ENCODE assay signal across 17 cellular contexts in the genomic region with DNA sequence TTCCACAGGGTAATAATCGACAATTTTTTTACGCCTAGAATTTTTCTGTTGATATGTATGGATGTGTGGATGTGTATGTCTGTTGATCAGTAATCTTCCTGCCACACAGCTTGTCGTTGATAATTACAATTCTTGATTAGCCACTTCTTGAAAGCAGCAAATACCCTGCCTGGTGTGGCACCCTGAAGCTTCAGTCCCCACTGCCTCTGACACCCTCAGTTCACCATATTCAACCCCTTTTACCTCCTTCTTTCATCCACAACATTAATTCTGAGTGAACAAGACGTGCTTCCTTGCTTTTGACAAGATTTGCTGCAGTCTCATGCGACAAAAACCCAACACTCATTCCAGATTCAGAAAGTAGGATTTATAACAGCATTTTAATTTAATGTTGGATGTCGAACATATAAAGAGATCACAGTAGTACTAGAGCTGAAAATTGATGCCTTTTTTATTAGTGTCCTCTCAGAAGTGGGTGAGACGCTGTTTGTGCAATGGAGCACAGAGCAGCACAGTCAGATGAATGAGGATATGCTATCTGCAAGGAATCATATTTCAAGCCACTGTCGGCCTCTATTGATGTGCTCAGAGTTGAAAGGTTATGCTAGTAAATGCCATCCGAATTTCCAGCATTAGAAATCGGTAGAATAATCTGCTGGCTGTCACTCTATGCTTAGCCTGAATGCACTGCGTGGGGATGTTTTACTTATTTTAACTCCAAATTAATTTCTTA.
A peak's percentile ranks its signal among the peaks of the same experiment; 100 is the strongest.
DNase-seq lines count a peak whose midpoint lies in the region; ATAC-seq and TF ChIP-seq lines count a peak whose summit lies in the region.
"Had no signal": no experiment of that assay in that cellular context is flagged by ENCODE, and none has a peak within 500 bp of the region (broad histone marks: within the 10 kb centered on the region; RNA-seq: fewer than 3 reads in every experiment).

No MANE protein-coding gene starts in this region.

- TF ChIP-seq CTCF in A673 (conservative IDR thresholded peaks at IDR 0.05; ENCODE audit: low read depth, low read length), result no peak

- DNase-seq in A673 (ENCODE audit: low spot score), result peak; percentile 47
- DNase-seq in NCI-H1092 treated with DMSO at 0.1 percent for 48 hours (lab: John Stamatoyannopoulos, UW), result peak; percentile 65
- peak; percentile 6 to 54 for DNase-seq in SHP77 (lab: John Stamatoyannopoulos, UW)
- peak; percentile 76 for DNase-seq in iris pigment epithelial cell (ENCODE audit: low read depth)
- DNase-seq in posterior cingulate gyrus, result no peak
- no peak for DNase-seq in stimulated activated CD4-positive, alpha-beta T cell treated with anti-CD3 and anti-CD28 coated beads, Interleukin-2, amount 100 ng/mL, for 48 hours
- DNase-seq in NCI-H345 treated with DMSO at 0.1 percent for 48 hours (lab: John Stamatoyannopoulos, UW; ENCODE audit: unreplicated experiment), result no peak
- DNase-seq: activated CD4-positive, CD25-positive, alpha-beta regulatory T cell; activated CD8-positive, alpha-beta memory T cell treated with anti-CD3 and anti-CD28 coated beads, Interleukin-2, amount 50 U/mL, for 48 hours; gastrocnemius medialis; NCI-H2081 treated with DMSO at 0.1 percent for 48 hours; spleen; T-helper 1 cell had no signal

- H3K9me3 ChIP-seq in A673 (ENCODE audit: low read depth, low read length, poor library complexity, severe bottlenecking), result no peaks in the 10 kb centered on the region
- H3K9me3 ChIP-seq: gastrocnemius medialis, HAP-1, neutrophil, spleen had no signal

- CTCF ChIA-PET in A673 (lab: Charles Lee), result no interaction called here

- H3K36me3 ChIP-seq in A673 (ENCODE audit: insufficient read depth, low read length, poor library complexity, severe bottlenecking), result no peaks in the 10 kb centered on the region
- H3K36me3 ChIP-seq: gastrocnemius medialis, HAP-1, neutrophil, spleen had no signal

- intact Hi-C loops in A673 (cut with micrococcal nuclease; ENCODE audit: unreplicated experiment), result loop anchor here (10.0 kb wide), 1 partner anchor 198 kb away; no protein-coding TSS in a partner anchor
- intact Hi-C loops in posterior cingulate gyrus (cut with DNase I), result no loop called here

- no TSS peak for BruUV-seq in A673 (replicated peaks; lab: Mats Ljungman, UMichigan)

- no peaks in the 10 kb centered on the region for H3K27me3 ChIP-seq in A673 (replicated peaks; ENCODE audit: insufficient read depth, low read depth, low read length, poor library complexity)
- H3K27me3 ChIP-seq: gastrocnemius medialis, neutrophil, spleen had no signal

- H3K27ac ChIP-seq in A673 (ENCODE audit: low read depth, low read length, poor library complexity, severe bottlenecking), result no peak overlapping the region
- H3K27ac ChIP-seq: gastrocnemius medialis, neutrophil, spleen had no signal

- no peak for ATAC-seq in GM18519 (IDR thresholded peaks at IDR 0.05; ENCODE audit: low FRiP score, unreplicated experiment)
- ATAC-seq: gastrocnemius medialis, Panc1 had no signal

- peaks cover 64% of the 10 kb centered on the region for H3K4me1 ChIP-seq in A673 (ENCODE audit: insufficient read depth, low read length, poor library complexity, severe bottlenecking)

- no peak overlapping the region for H3K4me3 ChIP-seq in A673 (ENCODE audit: low read depth, low read length, poor library complexity, severe bottlenecking)
- H3K4me3 ChIP-seq: gastrocnemius medialis, HAP-1, spleen had no signal

- POLR2A ChIA-PET in A673 (lab: Charles Lee; ENCODE audit: low non-redundant PET), result no interaction called here

Comparison
In these comparisons a context has a peak if more than half of its experiments do, and no peak if none do; other contexts are left out.
1. DNase-seq: peak in A673 (single experiment), NCI-H1092 treated with DMSO at 0.1 percent for 48 hours (single experiment), SHP77 (2 of 2) and iris pigment epithelial cell (single experiment); none in posterior cingulate gyrus (0 of 10), stimulated activated CD4-positive, alpha-beta T cell treated with anti-CD3 and anti-CD28 coated beads, Interleukin-2, amount 100 ng/mL, for 48 hours (0 of 2) and NCI-H345 treated with DMSO at 0.1 percent for 48 hours (single experiment).